Comparison of ENCODE assay signal across 10 cellular contexts in genomic region chr2:172480301-172481218, GRCh38. TPM values are rescaled to one million over a fixed set of nuclear protein-coding genes. Genes with fewer than 3 reads are reported as not detected.
DNase-seq lines count a peak whose midpoint lies in the region; ATAC-seq and TF ChIP-seq lines count a peak whose summit lies in the region.
"Had no signal": no experiment of that assay in that cellular context is flagged by ENCODE, and none has a peak within 500 bp of the region (broad histone marks: within the 10 kb centered on the region; RNA-seq: fewer than 3 reads in every experiment).

No MANE protein-coding gene starts in this region.

- WGBS in mesodermal cell (ENCODE audit: insufficient coverage in 2 of 2), 2 experiments = 70 to 73% methylated on average over 6 to 10 of the region's 12 CpGs

- no peaks in the 10 kb centered on the region for H3K9me3 ChIP-seq in mesodermal cell (ENCODE audit: control insufficient read depth, low read length)

- no peak overlapping the region for H3K4me3 ChIP-seq in choroid plexus epithelial cell (ENCODE audit: low read depth, low read length)
- no peak overlapping the region for H3K4me3 ChIP-seq in mesodermal cell (ENCODE audit: extremely low read depth, insufficient read depth, low read length, poor library complexity, severe bottlenecking)

- no peak for ATAC-seq in GM21423 (IDR thresholded peaks at IDR 0.05; ENCODE audit: unreplicated experiment)
- ATAC-seq: foreskin keratinocyte had no signal

- peaks cover 10% of the 10 kb centered on the region for H3K4me1 ChIP-seq in mesodermal cell (ENCODE audit: control insufficient read depth, insufficient read depth, low read length, poor library complexity, severe bottlenecking)
- H3K4me1 ChIP-seq: foreskin keratinocyte had no signal

- no peak for TF ChIP-seq CTCF in choroid plexus epithelial cell (conservative IDR thresholded peaks at IDR 0.05; ENCODE audit: low read depth, low read length)
- no peak for TF ChIP-seq CTCF in GM10266 (IDR thresholded peaks at IDR 0.05; ENCODE audit: control insufficient read depth, insufficient read depth, low read depth, missing control alignments)

- peak overlapping the region; percentile 71 for H3K27ac ChIP-seq in mesodermal cell (ENCODE audit: low read depth, low read length, severe bottlenecking)
- H3K27ac ChIP-seq: foreskin keratinocyte had no signal

- in situ Hi-C loops in ACHN (cut with HindIII; ENCODE audit: low pct_ligation_motif_present, low pct_unique_long_range_greater_than_20kb, low sequenced_read_pairs) = no loop called here

- DNase-seq in ACHN = peak; percentile 54
- peak; percentile 24 for DNase-seq in HuH-7.5 (ENCODE audit: low spot score)
- DNase-seq in choroid plexus epithelial cell (ENCODE audit: low read depth) = peak; percentile 40
- no peak for DNase-seq in nucleus accumbens (lab: John Stamatoyannopoulos, UW)
- DNase-seq in NCI-H2107 treated with DMSO at 0.1 percent for 48 hours (lab: John Stamatoyannopoulos, UW; ENCODE audit: unreplicated experiment) = no peak
- no peak for DNase-seq in GM10266 (ENCODE audit: extremely low spot score)
- DNase-seq: C1 segment of cervical spinal cord, foreskin keratinocyte had no signal

- H3K36me3 ChIP-seq in mesodermal cell (ENCODE audit: control insufficient read depth, insufficient read depth, low read length) = peaks cover 44% of the 10 kb centered on the region

RNA-seq across cellular contexts. Expression of gene ITGA6, which starts 53.2 kb away (rescaled TPM):
- polyA plus RNA-seq in mesodermal cell (2013, experiment 1 of 2) = 55.3 TPM
- polyA plus RNA-seq in mesodermal cell (2013, experiment 2 of 2) = 51.8 TPM

Comparison
In these comparisons a context has a peak if more than half of its experiments do, and no peak if none do; other contexts are left out.
1. DNase-seq: peak in ACHN (single experiment), HuH-7.5 (single experiment) and choroid plexus epithelial cell (single experiment); none in nucleus accumbens (0 of 56), NCI-H2107 treated with DMSO at 0.1 percent for 48 hours (single experiment) and GM10266 (single experiment).